In the genomic region with DNA sequence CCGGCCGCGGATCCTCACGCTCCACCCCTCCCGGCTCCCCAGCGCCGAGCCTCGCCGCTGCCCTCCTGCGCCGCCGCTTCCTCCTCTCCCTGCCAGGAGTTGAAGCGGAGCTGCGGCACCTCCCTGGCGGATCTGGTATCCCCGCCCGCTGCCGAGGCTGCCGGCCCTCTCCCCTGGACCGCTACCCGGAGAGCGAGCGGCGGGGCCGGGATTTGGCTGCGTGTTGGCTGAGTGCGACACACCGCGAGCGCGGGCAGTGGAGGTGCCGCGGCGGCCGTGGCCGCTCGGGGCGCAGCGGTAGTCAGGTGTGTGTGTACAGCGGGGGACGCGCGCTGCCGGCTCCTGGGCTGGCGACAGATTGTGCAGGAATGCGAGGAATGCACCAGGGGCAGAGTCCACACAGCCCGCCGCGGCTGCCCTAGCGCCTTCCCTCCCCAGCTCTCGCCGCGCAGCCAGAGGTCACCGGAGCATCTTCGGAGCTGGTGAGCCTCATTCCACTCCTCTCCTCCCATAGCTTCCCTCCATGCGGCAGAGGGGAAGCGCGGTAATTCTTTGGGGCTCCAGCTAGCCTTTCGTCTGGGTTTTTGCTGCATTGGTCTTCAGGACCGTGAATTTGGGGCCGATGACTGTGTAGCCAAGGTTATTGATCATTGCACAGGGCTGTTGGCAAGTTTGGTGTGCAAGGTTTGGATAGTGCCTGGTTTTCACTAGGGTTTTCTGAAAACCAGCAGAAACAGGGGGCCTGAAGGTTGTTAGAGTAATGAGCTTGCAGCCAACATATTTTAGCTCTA, we compare ENCODE assay signal across 9 cellular contexts. TPM values are rescaled to one million over a fixed set of nuclear protein-coding genes. Genes with fewer than 3 reads are reported as not detected.
DNase-seq lines count a peak whose midpoint lies in the region; ATAC-seq and TF ChIP-seq lines count a peak whose summit lies in the region.
"Had no signal": no experiment of that assay in that cellular context is flagged by ENCODE, and none has a peak within 500 bp of the region (broad histone marks: within the 10 kb centered on the region; RNA-seq: fewer than 3 reads in every experiment).

No MANE protein-coding gene starts in this region.

- DNase-seq in AG04449 (ENCODE audit: low read depth, low spot score), result no peak
- DNase-seq in GM13976 (ENCODE audit: low spot score), result no peak
- DNase-seq in NCI-H2171 (lab: John Stamatoyannopoulos, UW), result peak; percentile 65
- DNase-seq in activated CD4-positive, alpha-beta memory T cell treated with anti-CD3 and anti-CD28 coated beads for 36 hours, result no peak
- peak; percentile 70 for DNase-seq in epithelial cell of esophagus (ENCODE audit: low read depth)
- peak; percentile 72 for DNase-seq in midbrain (lab: John Stamatoyannopoulos, UW)
- DNase-seq in stimulated activated CD8-positive, alpha-beta memory T cell treated with anti-CD3 and anti-CD28 coated beads, Interleukin-4, amount 100 ng/mL, for 48 hours, result peak; percentile 61

- H3K27me3 Mint-ChIP-seq in activated CD4-positive, alpha-beta memory T cell treated with anti-CD3 and anti-CD28 coated beads for 36 hours, result no peaks in the 10 kb centered on the region

- H3K4me3 Mint-ChIP-seq in activated CD4-positive, alpha-beta memory T cell treated with anti-CD3 and anti-CD28 coated beads for 36 hours, result peak overlapping the region; percentile 93

- TF ChIP-seq CTCF in AG04449 (IDR thresholded peaks at IDR 0.05; ENCODE audit: insufficient read depth, low read length, missing control alignments), result peak; percentile 32
- peak; percentile 36 for TF ChIP-seq CTCF in GM13976 (IDR thresholded peaks at IDR 0.05; ENCODE audit: borderline replicate concordance, control extremely low read depth, extremely low read depth, insufficient read depth, missing control alignments)
- TF ChIP-seq CTCF in epithelial cell of esophagus (IDR thresholded peaks at IDR 0.05; ENCODE audit: insufficient read depth, low read depth, low read length, missing control alignments), result peak; percentile 19

- H3K9me3 Mint-ChIP-seq in activated CD4-positive, alpha-beta memory T cell treated with anti-CD3 and anti-CD28 coated beads for 36 hours, result no peaks in the 10 kb centered on the region

- H3K4me1 Mint-ChIP-seq in activated CD4-positive, alpha-beta memory T cell treated with anti-CD3 and anti-CD28 coated beads for 36 hours (ENCODE audit: low read depth), result peaks cover 32% of the 10 kb centered on the region

- H3K4me3 ChIP-seq in AG04449 (ENCODE audit: low read depth, low read length) (peak overlapping the region; percentile 82), epithelial cell of esophagus (ENCODE audit: low read length) (peak overlapping the region; percentile 79)

- no peaks in the 10 kb centered on the region for H3K36me3 Mint-ChIP-seq in activated CD4-positive, alpha-beta memory T cell treated with anti-CD3 and anti-CD28 coated beads for 36 hours

- CTCF ChIA-PET in AG04449 (lab: Yijun Ruan, JAX), result interaction anchor here (0.7 to 3.3 kb wide), 10 partner anchors 9 to 296 kb away, joined by 3 to 20 read pairs (median 4); no protein-coding TSS in a partner anchor
- CTCF ChIA-PET in activated CD4-positive, alpha-beta memory T cell treated with anti-CD3 and anti-CD28 coated beads for 36 hours (lab: Charles Lee), result interaction anchor here (0.6 to 3.9 kb wide), 8 partner anchors 9 to 434 kb away, joined by 3 to 19 read pairs (median 4); no protein-coding TSS in a partner anchor

- intact Hi-C loops in activated CD4-positive, alpha-beta memory T cell treated with anti-CD3 and anti-CD28 coated beads for 36 hours (cut with micrococcal nuclease), result loop anchor here (2.0 to 10.0 kb wide), 5 partner anchors 49 to 973 kb away; partner anchors contain the start of gene ACVR1C

- peak overlapping the region; percentile 72 for H3K27ac Mint-ChIP-seq in activated CD4-positive, alpha-beta memory T cell treated with anti-CD3 and anti-CD28 coated beads for 36 hours

- peak; percentile 55 for ATAC-seq in HG02885 (IDR thresholded peaks at IDR 0.05; ENCODE audit: poor library complexity, unreplicated experiment)

- POLR2A ChIA-PET in AG04449 (lab: Yijun Ruan, JAX), result interaction anchor here (1.0 kb wide), 2 partner anchors 45 to 186 kb away, joined by 3 to 4 read pairs; no protein-coding TSS in a partner anchor
- POLR2A ChIA-PET in activated CD4-positive, alpha-beta memory T cell treated with anti-CD3 and anti-CD28 coated beads for 36 hours (lab: Charles Lee), result interaction anchor here (1.3 kb wide), 1 partner anchor 9 kb away, joined by 3 read pairs; no protein-coding TSS in a partner anchor

- in situ Hi-C loops in GM13976 (cut with MboI; ENCODE audit: low sequenced_read_pairs, unreplicated experiment), result loop anchor here (25.0 kb wide), 1 partner anchor 279 kb away; no protein-coding TSS in a partner anchor

RNA-seq across cellular contexts. Expression of gene PKP4, which starts 1.3 kb away (rescaled TPM):
- 10 to 100 TPM; 41.4 to 43.1 TPM for total RNA-seq in activated CD4-positive, alpha-beta memory T cell treated with anti-CD3 and anti-CD28 coated beads for 36 hours

RNA-seq across cellular contexts. Expression of gene CCDC148, which starts 1.5 kb away (rescaled TPM):
- total RNA-seq in activated CD4-positive, alpha-beta memory T cell treated with anti-CD3 and anti-CD28 coated beads for 36 hours, result under 1 TPM in 1 of 2 experiments, not detected in 1; 0.29 TPM
- total RNA-seq: T-helper 2 cell treated with Interferon-gamma antibody and Interleukin-4, amounts not matched to agents 100 ng/mL and 5 ng/mL, for 36 hours had no signal

Comparison
In these comparisons a context has a peak if more than half of its experiments do, and no peak if none do; other contexts are left out.
1. DNase-seq: peak in NCI-H2171 (single experiment), epithelial cell of esophagus (single experiment), midbrain (single experiment) and stimulated activated CD8-positive, alpha-beta memory T cell treated with anti-CD3 and anti-CD28 coated beads, Interleukin-4, amount 100 ng/mL, for 48 hours (single experiment); none in AG04449 (single experiment), GM13976 (single experiment) and activated CD4-positive, alpha-beta memory T cell treated with anti-CD3 and anti-CD28 coated beads for 36 hours (single experiment).
2. Peak in every context shown above with its lines, with median percentiles within 50 percentile points of each other: CTCF ChIP-seq.